1 cellular context compared by ENCODE assay signal in the genomic region with DNA sequence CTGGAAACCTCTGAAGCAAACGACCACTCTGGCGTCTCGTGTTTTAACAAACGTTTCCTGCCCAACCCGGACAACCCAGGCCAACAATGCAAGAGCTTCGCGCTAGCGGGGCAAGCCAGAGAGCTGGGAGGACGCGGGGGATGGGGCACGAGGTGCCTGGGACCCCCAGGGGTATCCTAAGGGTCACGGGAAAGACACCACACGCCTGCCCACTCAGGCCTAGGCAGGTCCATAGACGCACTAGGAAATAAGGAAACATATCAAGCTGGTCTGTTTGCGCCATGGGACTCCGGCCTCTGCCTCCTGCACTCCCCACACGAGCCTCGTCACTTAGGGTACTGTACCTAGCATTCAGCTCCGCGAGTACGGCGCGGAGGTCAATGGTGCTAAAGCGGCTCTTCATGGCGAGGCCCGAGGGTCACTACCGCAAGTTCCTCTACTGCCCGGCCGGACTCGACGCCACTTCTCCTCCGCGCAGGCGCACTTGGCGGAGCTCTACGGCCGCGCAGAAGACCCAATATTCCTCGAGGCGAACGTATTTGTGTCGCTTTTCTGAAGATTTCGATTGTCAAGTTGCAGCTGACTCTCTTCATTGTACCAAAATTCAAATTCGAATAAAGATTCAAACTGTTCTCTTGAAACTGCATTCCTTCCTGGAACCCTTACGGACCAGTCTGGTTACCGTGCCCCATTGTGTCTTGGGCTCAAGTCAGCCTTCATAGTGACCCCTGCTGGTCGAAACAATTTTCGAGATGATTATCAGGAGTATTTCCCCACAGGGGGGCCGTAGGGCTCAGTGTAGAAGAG.
A peak's percentile ranks its signal among the peaks of the same experiment; 100 is the strongest.
TF ChIP-seq lines count a peak whose summit lies in the region.

A gene with protein sequence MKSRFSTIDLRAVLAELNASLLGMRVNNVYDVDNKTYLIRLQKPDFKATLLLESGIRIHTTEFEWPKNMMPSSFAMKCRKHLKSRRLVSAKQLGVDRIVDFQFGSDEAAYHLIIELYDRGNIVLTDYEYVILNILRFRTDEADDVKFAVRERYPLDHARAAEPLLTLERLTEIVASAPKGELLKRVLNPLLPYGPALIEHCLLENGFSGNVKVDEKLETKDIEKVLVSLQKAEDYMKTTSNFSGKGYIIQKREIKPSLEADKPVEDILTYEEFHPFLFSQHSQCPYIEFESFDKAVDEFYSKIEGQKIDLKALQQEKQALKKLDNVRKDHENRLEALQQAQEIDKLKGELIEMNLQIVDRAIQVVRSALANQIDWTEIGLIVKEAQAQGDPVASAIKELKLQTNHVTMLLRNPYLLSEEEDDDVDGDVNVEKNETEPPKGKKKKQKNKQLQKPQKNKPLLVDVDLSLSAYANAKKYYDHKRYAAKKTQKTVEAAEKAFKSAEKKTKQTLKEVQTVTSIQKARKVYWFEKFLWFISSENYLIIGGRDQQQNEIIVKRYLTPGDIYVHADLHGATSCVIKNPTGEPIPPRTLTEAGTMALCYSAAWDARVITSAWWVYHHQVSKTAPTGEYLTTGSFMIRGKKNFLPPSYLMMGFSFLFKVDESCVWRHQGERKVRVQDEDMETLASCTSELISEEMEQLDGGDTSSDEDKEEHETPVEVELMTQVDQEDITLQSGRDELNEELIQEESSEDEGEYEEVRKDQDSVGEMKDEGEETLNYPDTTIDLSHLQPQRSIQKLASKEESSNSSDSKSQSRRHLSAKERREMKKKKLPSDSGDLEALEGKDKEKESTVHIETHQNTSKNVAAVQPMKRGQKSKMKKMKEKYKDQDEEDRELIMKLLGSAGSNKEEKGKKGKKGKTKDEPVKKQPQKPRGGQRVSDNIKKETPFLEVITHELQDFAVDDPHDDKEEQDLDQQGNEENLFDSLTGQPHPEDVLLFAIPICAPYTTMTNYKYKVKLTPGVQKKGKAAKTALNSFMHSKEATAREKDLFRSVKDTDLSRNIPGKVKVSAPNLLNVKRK (minus strand): TSS at position 438 of the 807 bp plus-strand sequence. CDS start 35 bp downstream, at position 403.

TF ChIP-seq in HepG2, 621 proteins besides CTCF, POLR2A, EP300 and RAD21 (continued from another document and continues in another):
- TF ChIP-seq, protein P1, sequence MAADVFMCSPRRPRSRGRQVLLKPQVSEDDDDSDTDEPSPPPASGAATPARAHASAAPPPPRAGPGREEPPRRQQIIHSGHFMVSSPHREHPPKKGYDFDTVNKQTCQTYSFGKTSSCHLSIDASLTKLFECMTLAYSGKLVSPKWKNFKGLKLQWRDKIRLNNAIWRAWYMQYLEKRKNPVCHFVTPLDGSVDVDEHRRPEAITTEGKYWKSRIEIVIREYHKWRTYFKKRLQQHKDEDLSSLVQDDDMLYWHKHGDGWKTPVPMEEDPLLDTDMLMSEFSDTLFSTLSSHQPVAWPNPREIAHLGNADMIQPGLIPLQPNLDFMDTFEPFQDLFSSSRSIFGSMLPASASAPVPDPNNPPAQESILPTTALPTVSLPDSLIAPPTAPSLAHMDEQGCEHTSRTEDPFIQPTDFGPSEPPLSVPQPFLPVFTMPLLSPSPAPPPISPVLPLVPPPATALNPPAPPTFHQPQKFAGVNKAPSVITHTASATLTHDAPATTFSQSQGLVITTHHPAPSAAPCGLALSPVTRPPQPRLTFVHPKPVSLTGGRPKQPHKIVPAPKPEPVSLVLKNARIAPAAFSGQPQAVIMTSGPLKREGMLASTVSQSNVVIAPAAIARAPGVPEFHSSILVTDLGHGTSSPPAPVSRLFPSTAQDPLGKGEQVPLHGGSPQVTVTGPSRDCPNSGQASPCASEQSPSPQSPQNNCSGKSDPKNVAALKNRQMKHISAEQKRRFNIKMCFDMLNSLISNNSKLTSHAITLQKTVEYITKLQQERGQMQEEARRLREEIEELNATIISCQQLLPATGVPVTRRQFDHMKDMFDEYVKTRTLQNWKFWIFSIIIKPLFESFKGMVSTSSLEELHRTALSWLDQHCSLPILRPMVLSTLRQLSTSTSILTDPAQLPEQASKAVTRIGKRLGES (CRISPR knock-in tag; IDR thresholded peaks at IDR 0.05; ENCODE audit: borderline replicate concordance) = no peak
- TF ChIP-seq ZNF619 (CRISPR knock-in tag; IDR thresholded peaks at IDR 0.05) = peak; percentile 82
- TF ChIP-seq, protein P2, sequence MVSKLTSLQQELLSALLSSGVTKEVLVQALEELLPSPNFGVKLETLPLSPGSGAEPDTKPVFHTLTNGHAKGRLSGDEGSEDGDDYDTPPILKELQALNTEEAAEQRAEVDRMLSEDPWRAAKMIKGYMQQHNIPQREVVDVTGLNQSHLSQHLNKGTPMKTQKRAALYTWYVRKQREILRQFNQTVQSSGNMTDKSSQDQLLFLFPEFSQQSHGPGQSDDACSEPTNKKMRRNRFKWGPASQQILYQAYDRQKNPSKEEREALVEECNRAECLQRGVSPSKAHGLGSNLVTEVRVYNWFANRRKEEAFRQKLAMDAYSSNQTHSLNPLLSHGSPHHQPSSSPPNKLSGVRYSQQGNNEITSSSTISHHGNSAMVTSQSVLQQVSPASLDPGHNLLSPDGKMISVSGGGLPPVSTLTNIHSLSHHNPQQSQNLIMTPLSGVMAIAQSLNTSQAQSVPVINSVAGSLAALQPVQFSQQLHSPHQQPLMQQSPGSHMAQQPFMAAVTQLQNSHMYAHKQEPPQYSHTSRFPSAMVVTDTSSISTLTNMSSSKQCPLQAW (CRISPR knock-in tag; IDR thresholded peaks at IDR 0.05) = peak; percentile 77
- no peak; the same call in 1 of the 2 replicates for TF ChIP-seq ZNF441 (CRISPR knock-in tag; IDR thresholded peaks at IDR 0.05; ENCODE audit: borderline replicate concordance)
- no peak for TF ChIP-seq FOXK2 (IDR thresholded peaks at IDR 0.05)
- no peak for TF ChIP-seq ZNF101 (CRISPR knock-in tag; IDR thresholded peaks at IDR 0.05; ENCODE audit: borderline replicate concordance, low read depth)
- no peak for TF ChIP-seq GABPA (IDR thresholded peaks at IDR 0.05; ENCODE audit: low read depth, low read length)
- TF ChIP-seq GABPA (CRISPR knock-in tag; IDR thresholded peaks at IDR 0.05; ENCODE audit: low read depth) = peak; percentile 54
- peak; percentile 85 for TF ChIP-seq ELF4 (CRISPR knock-in tag; IDR thresholded peaks at IDR 0.05; ENCODE audit: borderline replicate concordance)
- TF ChIP-seq JUN (CRISPR knock-in tag; IDR thresholded peaks at IDR 0.05) = no peak
- TF ChIP-seq, protein P3, sequence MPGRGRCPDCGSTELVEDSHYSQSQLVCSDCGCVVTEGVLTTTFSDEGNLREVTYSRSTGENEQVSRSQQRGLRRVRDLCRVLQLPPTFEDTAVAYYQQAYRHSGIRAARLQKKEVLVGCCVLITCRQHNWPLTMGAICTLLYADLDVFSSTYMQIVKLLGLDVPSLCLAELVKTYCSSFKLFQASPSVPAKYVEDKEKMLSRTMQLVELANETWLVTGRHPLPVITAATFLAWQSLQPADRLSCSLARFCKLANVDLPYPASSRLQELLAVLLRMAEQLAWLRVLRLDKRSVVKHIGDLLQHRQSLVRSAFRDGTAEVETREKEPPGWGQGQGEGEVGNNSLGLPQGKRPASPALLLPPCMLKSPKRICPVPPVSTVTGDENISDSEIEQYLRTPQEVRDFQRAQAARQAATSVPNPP (CRISPR knock-in tag; IDR thresholded peaks at IDR 0.05) = 0 out of 2 replicates have a peak, but pooled peaks have one; percentile 66
- no peak for TF ChIP-seq ZNF34 (CRISPR knock-in tag; IDR thresholded peaks at IDR 0.05; ENCODE audit: borderline replicate concordance)
- TF ChIP-seq, protein P4, sequence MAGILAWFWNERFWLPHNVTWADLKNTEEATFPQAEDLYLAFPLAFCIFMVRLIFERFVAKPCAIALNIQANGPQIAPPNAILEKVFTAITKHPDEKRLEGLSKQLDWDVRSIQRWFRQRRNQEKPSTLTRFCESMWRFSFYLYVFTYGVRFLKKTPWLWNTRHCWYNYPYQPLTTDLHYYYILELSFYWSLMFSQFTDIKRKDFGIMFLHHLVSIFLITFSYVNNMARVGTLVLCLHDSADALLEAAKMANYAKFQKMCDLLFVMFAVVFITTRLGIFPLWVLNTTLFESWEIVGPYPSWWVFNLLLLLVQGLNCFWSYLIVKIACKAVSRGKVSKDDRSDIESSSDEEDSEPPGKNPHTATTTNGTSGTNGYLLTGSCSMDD (CRISPR knock-in tag; IDR thresholded peaks at IDR 0.05) = no peak
- TF ChIP-seq, protein P5, sequence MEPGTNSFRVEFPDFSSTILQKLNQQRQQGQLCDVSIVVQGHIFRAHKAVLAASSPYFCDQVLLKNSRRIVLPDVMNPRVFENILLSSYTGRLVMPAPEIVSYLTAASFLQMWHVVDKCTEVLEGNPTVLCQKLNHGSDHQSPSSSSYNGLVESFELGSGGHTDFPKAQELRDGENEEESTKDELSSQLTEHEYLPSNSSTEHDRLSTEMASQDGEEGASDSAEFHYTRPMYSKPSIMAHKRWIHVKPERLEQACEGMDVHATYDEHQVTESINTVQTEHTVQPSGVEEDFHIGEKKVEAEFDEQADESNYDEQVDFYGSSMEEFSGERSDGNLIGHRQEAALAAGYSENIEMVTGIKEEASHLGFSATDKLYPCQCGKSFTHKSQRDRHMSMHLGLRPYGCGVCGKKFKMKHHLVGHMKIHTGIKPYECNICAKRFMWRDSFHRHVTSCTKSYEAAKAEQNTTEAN (CRISPR knock-in tag; conservative IDR thresholded peaks at IDR 0.05) = no peak; the same call in 1 of the 2 replicates
- TF ChIP-seq NONO (IDR thresholded peaks at IDR 0.05) = no peak
- TF ChIP-seq NONO (CRISPR knock-in tag; conservative IDR thresholded peaks at IDR 0.05) = peak; percentile 84; the same call in 1 of the 2 replicates
- TF ChIP-seq, protein P6, sequence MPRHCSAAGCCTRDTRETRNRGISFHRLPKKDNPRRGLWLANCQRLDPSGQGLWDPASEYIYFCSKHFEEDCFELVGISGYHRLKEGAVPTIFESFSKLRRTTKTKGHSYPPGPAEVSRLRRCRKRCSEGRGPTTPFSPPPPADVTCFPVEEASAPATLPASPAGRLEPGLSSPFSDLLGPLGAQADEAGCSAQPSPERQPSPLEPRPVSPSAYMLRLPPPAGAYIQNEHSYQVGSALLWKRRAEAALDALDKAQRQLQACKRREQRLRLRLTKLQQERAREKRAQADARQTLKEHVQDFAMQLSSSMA (CRISPR knock-in tag; IDR thresholded peaks at IDR 0.05) = peak; percentile 78; the same call in 1 of the 2 replicates
- TF ChIP-seq, protein P7, sequence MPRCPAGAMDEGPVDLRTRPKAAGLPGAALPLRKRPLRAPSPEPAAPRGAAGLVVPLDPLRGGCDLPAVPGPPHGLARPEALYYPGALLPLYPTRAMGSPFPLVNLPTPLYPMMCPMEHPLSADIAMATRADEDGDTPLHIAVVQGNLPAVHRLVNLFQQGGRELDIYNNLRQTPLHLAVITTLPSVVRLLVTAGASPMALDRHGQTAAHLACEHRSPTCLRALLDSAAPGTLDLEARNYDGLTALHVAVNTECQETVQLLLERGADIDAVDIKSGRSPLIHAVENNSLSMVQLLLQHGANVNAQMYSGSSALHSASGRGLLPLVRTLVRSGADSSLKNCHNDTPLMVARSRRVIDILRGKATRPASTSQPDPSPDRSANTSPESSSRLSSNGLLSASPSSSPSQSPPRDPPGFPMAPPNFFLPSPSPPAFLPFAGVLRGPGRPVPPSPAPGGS (CRISPR knock-in tag; IDR thresholded peaks at IDR 0.05) = peak; percentile 87; the same call in 1 of the 2 replicates
- TF ChIP-seq KMT2B (CRISPR knock-in tag; IDR thresholded peaks at IDR 0.05) = peak; percentile 88
- TF ChIP-seq ZNF225 (CRISPR knock-in tag; IDR thresholded peaks at IDR 0.05) = peak; percentile 73
- TF ChIP-seq, protein P8, sequence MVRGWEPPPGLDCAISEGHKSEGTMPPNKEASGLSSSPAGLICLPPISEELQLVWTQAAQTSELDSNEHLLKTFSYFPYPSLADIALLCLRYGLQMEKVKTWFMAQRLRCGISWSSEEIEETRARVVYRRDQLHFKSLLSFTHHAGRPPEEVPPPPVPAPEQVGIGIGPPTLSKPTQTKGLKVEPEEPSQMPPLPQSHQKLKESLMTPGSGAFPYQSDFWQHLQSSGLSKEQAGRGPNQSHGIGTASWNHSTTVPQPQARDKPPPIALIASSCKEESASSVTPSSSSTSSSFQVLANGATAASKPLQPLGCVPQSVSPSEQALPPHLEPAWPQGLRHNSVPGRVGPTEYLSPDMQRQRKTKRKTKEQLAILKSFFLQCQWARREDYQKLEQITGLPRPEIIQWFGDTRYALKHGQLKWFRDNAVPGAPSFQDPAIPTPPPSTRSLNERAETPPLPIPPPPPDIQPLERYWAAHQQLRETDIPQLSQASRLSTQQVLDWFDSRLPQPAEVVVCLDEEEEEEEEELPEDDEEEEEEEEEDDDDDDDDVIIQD (CRISPR knock-in tag; IDR thresholded peaks at IDR 0.05; ENCODE audit: low read depth) = no peak; the same call in 1 of the 2 replicates
- TF ChIP-seq ELF3 (CRISPR knock-in tag; IDR thresholded peaks at IDR 0.05) = peak; percentile 86
- TF ChIP-seq RNF2 (conservative IDR thresholded peaks at IDR 0.05; ENCODE audit: low read depth) = no peak; the same call in 1 of the 2 replicates
- TF ChIP-seq ZNF615 (CRISPR knock-in tag; IDR thresholded peaks at IDR 0.05; ENCODE audit: borderline replicate concordance) = 0 out of 2 replicates have a peak, but pooled peaks have one; percentile 58
- TF ChIP-seq HMG20A (CRISPR knock-in tag; IDR thresholded peaks at IDR 0.05; ENCODE audit: borderline replicate concordance) = 0 out of 2 replicates have a peak, but pooled peaks have one; percentile 10
- peak; percentile 84 for TF ChIP-seq YEATS2 (CRISPR knock-in tag; IDR thresholded peaks at IDR 0.05; ENCODE audit: borderline replicate concordance)
- TF ChIP-seq, protein P9, sequence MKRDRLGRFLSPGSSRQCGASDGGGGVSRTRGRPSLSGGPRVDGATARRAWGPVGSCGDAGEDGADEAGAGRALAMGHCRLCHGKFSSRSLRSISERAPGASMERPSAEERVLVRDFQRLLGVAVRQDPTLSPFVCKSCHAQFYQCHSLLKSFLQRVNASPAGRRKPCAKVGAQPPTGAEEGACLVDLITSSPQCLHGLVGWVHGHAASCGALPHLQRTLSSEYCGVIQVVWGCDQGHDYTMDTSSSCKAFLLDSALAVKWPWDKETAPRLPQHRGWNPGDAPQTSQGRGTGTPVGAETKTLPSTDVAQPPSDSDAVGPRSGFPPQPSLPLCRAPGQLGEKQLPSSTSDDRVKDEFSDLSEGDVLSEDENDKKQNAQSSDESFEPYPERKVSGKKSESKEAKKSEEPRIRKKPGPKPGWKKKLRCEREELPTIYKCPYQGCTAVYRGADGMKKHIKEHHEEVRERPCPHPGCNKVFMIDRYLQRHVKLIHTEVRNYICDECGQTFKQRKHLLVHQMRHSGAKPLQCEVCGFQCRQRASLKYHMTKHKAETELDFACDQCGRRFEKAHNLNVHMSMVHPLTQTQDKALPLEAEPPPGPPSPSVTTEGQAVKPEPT (CRISPR knock-in tag; IDR thresholded peaks at IDR 0.05; ENCODE audit: low read depth) = no peak; the same call in 1 of the 2 replicates
- TF ChIP-seq FOXK1 (CRISPR knock-in tag; IDR thresholded peaks at IDR 0.05; ENCODE audit: borderline replicate concordance, low read depth) = peak; percentile 65; the same call in 1 of the 2 replicates
- TF ChIP-seq ZNF451 (CRISPR knock-in tag; IDR thresholded peaks at IDR 0.05) = peak; percentile 55
- TF ChIP-seq IRX3 (CRISPR knock-in tag; IDR thresholded peaks at IDR 0.05; ENCODE audit: borderline replicate concordance, low read depth) = peak; percentile 39; the same call in 1 of the 2 replicates
- TF ChIP-seq ZSCAN30 (CRISPR knock-in tag; IDR thresholded peaks at IDR 0.05) = 0 out of 2 replicates have a peak, but pooled peaks have one; percentile 22
